ENCODE assay signal across 8 cellular contexts in the genomic region with DNA sequence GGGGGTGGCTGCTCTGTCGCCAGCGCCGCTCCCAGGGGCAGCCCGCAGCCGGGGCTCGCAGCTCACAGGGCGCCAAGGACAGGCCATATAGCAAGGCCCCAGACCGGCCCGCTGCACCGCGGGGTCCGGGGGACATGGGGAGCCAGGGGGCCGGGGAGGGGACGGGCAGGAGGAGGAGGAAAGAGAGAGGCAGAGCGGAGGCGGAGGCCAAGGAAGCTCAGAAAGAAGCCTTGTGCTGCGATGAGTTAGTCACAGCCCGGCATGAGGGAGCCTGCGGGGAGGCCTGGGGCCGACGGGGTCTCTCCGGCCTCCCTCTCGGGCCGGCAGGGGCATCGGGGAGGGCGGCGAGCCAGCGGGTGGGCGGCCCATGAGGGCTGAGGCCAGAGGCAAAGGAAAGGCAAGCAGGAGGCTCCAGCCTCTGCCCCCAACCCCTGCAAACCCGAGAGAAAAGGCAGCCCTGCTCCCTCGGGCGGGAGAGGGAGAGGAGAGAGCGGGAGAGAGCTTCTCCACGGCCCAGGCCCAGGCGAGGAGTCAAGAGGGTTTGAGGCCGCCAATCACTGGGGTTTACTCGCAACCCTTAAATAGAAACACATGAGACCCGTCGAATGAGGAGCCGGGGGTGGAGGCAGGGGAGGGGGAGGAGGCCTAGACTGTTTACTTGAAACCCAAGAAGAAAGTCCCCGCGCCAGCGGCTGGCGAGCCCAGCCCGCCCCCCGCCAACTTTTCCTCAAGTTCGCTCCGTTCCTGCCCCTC.
DNase-seq lines count a peak whose midpoint lies in the region; ATAC-seq, FAIRE-seq and TF ChIP-seq lines count a peak whose summit lies in the region.

No MANE protein-coding gene starts in this region.

- peak overlapping the region; percentile 74 for H3K27ac Mint-ChIP-seq in activated CD8-positive, alpha-beta memory T cell treated with anti-CD3 and anti-CD28 coated beads, Interleukin-2, amount 10 ng/mL, durations not matched to agents 7 days and 5 days

- TF ChIP-seq CTCF in tibial nerve (IDR thresholded peaks at IDR 0.05): peak in 1 of 5 experiments; percentile 15

- peak; percentile 60 for ATAC-seq in activated CD8-positive, alpha-beta memory T cell treated with anti-CD3 and anti-CD28 coated beads, Interleukin-2, amount 10 ng/mL, durations not matched to agents 7 days and 5 days
- peak; percentile 31 for ATAC-seq in esophagus mucosa

- CTCF ChIA-PET in activated CD8-positive, alpha-beta memory T cell treated with anti-CD3 and anti-CD28 coated beads, Interleukin-2, amount 10 ng/mL, durations not matched to agents 7 days and 5 days (lab: Charles Lee): interaction anchor here (1.3 to 2.0 kb wide), 7 partner anchors 19 to 68 kb away, joined by 3 to 11 read pairs (median 4); no protein-coding TSS in a partner anchor

- peaks cover 0 to 77% (median 42%) of the 10 kb centered on the region in 4 donors for H3K4me1 ChIP-seq in tibial nerve
- H3K4me1 ChIP-seq in Karpas-422 (ENCODE audit: low read length): no peaks in the 10 kb centered on the region

- peaks cover 7% of the 10 kb centered on the region for H3K9me3 Mint-ChIP-seq in activated CD8-positive, alpha-beta memory T cell treated with anti-CD3 and anti-CD28 coated beads, Interleukin-2, amount 10 ng/mL, durations not matched to agents 7 days and 5 days (ENCODE audit: low read depth)

- peak; percentile 77 to 82 for TF ChIP-seq POLR2A in tibial nerve (IDR thresholded peaks at IDR 0.05)

- H3K36me3 Mint-ChIP-seq in activated CD8-positive, alpha-beta memory T cell treated with anti-CD3 and anti-CD28 coated beads, Interleukin-2, amount 10 ng/mL, durations not matched to agents 7 days and 5 days: peaks cover 23% of the 10 kb centered on the region

- H3K4me2 ChIP-seq in Karpas-422 (ENCODE audit: low read depth, low read length, poor library complexity, severe bottlenecking): no peak overlapping the region

- WGBS in tibial nerve, 2 donors: 18 to 37% methylated on average over 43 to 46 of the region's 48 CpGs

- H3K9me3 ChIP-seq in tibial nerve: peaks cover 0 to 9% (median 0%) of the 10 kb centered on the region in 4 donors
- no peaks in the 10 kb centered on the region for H3K9me3 ChIP-seq in Karpas-422 (ENCODE audit: low read length)

- H3K4me3 Mint-ChIP-seq in activated CD8-positive, alpha-beta memory T cell treated with anti-CD3 and anti-CD28 coated beads, Interleukin-2, amount 10 ng/mL, durations not matched to agents 7 days and 5 days: peak overlapping the region; percentile 88

- no peaks in the 10 kb centered on the region for H3K9me2 ChIP-seq in Karpas-422 (replicated peaks; ENCODE audit: insufficient read depth, low read length)

- no peaks in the 10 kb centered on the region for H3K79me2 ChIP-seq in Karpas-422 (ENCODE audit: low read length)

- peak; percentile 82 for DNase-seq in Daoy (ENCODE audit: low read depth)
- peak; percentile 58 for DNase-seq in NCI-H1436 treated with DMSO at 0.1 percent for 48 hours (lab: John Stamatoyannopoulos, UW)
- DNase-seq in activated CD8-positive, alpha-beta memory T cell treated with anti-CD3 and anti-CD28 coated beads, Interleukin-2, amount 10 ng/mL, durations not matched to agents 7 days and 5 days: peak; percentile 73
- peak; percentile 94 for DNase-seq in myocyte (ENCODE audit: low read depth)
- DNase-seq in tibial nerve (ENCODE audit: low spot score in 2 of 2): peak; percentile 85 to 88
- no peak for DNase-seq in Karpas-422
- DNase-seq in HTR-8/SVneo (ENCODE audit: insufficient read length, low spot score): no peak

- H3K27ac ChIP-seq in tibial nerve (peak overlapping the region; percentile 93 to 99 (median 97)), Karpas-422 (ENCODE audit: low read length) (no peak overlapping the region)

- H4K20me1 ChIP-seq in Karpas-422 (ENCODE audit: insufficient read depth, low read depth, low read length): no peaks in the 10 kb centered on the region

- no peak for FAIRE-seq in HTR-8/SVneo (lab: Jason Lieb, UNC)

- H3K4me3 ChIP-seq in tibial nerve (peak overlapping the region; percentile 40 to 77 (median 63)), Karpas-422 (ENCODE audit: low read length) (no peak overlapping the region)

- H3K4me1 Mint-ChIP-seq in activated CD8-positive, alpha-beta memory T cell treated with anti-CD3 and anti-CD28 coated beads, Interleukin-2, amount 10 ng/mL, durations not matched to agents 7 days and 5 days: peaks cover 14% of the 10 kb centered on the region

- no peaks in the 10 kb centered on the region for H3K27me3 Mint-ChIP-seq in activated CD8-positive, alpha-beta memory T cell treated with anti-CD3 and anti-CD28 coated beads, Interleukin-2, amount 10 ng/mL, durations not matched to agents 7 days and 5 days

- H2AFZ ChIP-seq in Karpas-422 (ENCODE audit: low read length): no peak overlapping the region

- no peak overlapping the region for H3K9ac ChIP-seq in Karpas-422 (ENCODE audit: low read length)

- H3K27me3 ChIP-seq in tibial nerve (no peaks in the 10 kb centered on the region), Karpas-422 (ENCODE audit: low read length) (0 out of 2 replicates have a peak, but pooled peaks cover 3% of the 10 kb centered on the region)

- TF ChIP-seq EP300 in tibial nerve (IDR thresholded peaks at IDR 0.05): peak in 1 of 2 donors; percentile 95

- H3K36me3 ChIP-seq in tibial nerve (peaks cover 0 to 27% (median 0%) of the 10 kb centered on the region in 3 donors), Karpas-422 (ENCODE audit: insufficient read depth, low read length) (no peaks in the 10 kb centered on the region)

Comparison
In these comparisons a context has a peak if more than half of its experiments do, and no peak if none do; other contexts are left out.
1. DNase-seq: peak in Daoy (single experiment), NCI-H1436 treated with DMSO at 0.1 percent for 48 hours (single experiment), activated CD8-positive, alpha-beta memory T cell treated with anti-CD3 and anti-CD28 coated beads, Interleukin-2, amount 10 ng/mL, durations not matched to agents 7 days and 5 days (single experiment), myocyte (single experiment) and tibial nerve (2 of 2); none in Karpas-422 (single experiment) and HTR-8/SVneo (single experiment).